ENCODE assay signal across 11 cellular contexts in the genomic region with DNA sequence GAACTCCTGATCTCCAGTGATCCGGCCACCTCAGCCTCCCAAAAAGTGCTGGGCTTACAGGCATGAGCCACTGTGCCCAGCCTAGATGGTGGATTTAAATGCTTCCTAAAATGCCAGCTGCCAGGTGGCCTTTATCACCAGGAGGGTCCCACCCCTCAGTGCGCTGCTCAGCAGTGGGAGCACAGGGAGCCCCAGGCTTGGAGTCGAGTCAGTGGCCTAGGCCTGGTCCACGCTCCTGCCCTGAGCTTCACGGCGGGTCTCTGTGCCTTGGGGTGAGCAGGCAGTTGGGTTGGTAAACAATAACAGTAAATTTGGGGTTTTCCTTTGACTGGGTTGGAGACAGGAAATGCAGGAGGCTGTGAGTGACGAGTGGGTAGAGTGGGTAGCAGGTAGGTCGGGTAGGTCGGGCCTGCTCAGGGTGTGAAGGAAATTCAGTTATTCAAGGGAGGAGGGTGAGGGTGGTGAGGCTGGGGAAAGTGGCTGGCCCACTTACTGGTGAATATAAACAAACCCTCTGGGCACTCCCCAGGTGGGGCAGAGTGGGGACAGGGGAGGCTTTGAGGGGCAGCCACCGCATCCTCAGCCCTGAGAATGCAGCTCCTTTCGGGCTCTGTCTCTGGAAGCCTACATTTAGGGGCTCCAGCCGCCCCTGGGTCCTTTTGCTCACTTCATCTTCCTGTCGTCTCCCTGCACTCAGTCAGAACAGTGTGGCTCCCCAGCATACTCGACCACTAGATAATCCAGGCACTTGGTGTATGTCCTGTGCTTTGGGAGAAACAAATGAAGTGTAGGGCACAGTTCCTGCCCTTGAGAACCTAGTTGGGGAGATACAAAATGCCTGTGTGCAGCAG. TPM values are rescaled to one million over a fixed set of nuclear protein-coding genes. Genes with fewer than 3 reads are reported as not detected.
DNase-seq lines count a peak whose midpoint lies in the region; TF ChIP-seq lines count a peak whose summit lies in the region.
"Had no signal": no experiment of that assay in that cellular context is flagged by ENCODE, and none has a peak within 500 bp of the region (broad histone marks: within the 10 kb centered on the region; RNA-seq: fewer than 3 reads in every experiment).

No MANE protein-coding gene starts in this region.

- peak; percentile 59 for DNase-seq in activated CD4-positive, alpha-beta T cell treated with anti-CD3 and anti-CD28 coated beads, Interleukin-2, amount 50 U/mL, for 1 hour
- peak; percentile 36 to 47 for DNase-seq in stimulated activated CD8-positive, alpha-beta memory T cell treated with anti-CD3 and anti-CD28 coated beads, Interleukin-15, amount 100 ng/mL, for 4 hours (ENCODE audit: low read depth in 2 of 2)
- DNase-seq in SK-N-DZ (ENCODE audit: low spot score) (no peak), NCI-H1930 (lab: John Stamatoyannopoulos, UW) (no peak), NCI-H2107 (lab: John Stamatoyannopoulos, UW) (no peak)
- DNase-seq: NCI-H187, SHP77 had no signal

- H3K27me3 Mint-ChIP-seq in dendritic cell treated with granulocyte-macrophage colony-stimulating factor and Interleukin-4, amounts not matched to agents 40 ng/mL and 50 ng/mL, for 4 days, result no peaks in the 10 kb centered on the region

- H4K20me1 ChIP-seq in KMS-11 (ENCODE audit: insufficient read depth), result no peaks in the 10 kb centered on the region

- no peak overlapping the region for H3K4me3 Mint-ChIP-seq in dendritic cell treated with granulocyte-macrophage colony-stimulating factor and Interleukin-4, amounts not matched to agents 40 ng/mL and 50 ng/mL, for 4 days

- H3K79me2 ChIP-seq in KMS-11 (ENCODE audit: insufficient read depth, low read depth), result no peaks in the 10 kb centered on the region

- H3K4me1 ChIP-seq in KMS-11 (ENCODE audit: low read depth, poor library complexity, severe bottlenecking), result peaks cover 80% of the 10 kb centered on the region
- H3K4me1 ChIP-seq: prostate gland had no signal

- H3K27ac ChIP-seq in KMS-11, result peak overlapping the region; percentile 76
- H3K27ac ChIP-seq: prostate gland had no signal

- intact Hi-C loops in dendritic cell treated with granulocyte-macrophage colony-stimulating factor and Interleukin-4, amounts not matched to agents 40 ng/mL and 50 ng/mL, for 4 days (cut with micrococcal nuclease), result loop anchor here (5.0 kb wide), 1 partner anchor 35 kb away; the partner anchor contains the start of genes IL10 and IL19

- peak overlapping the region; percentile 60 for H3K4me3 ChIP-seq in KMS-11 (IDR thresholded peaks at IDR 0.05; ENCODE audit: insufficient read depth, low read depth, low read length)
- H3K4me3 ChIP-seq: esophagus muscularis mucosa, prostate gland had no signal

- H3K27me3 ChIP-seq in KMS-11 (ENCODE audit: insufficient read depth, low read depth), result no peaks in the 10 kb centered on the region
- H3K27me3 ChIP-seq: esophagus muscularis mucosa had no signal

- TF ChIP-seq CTCF in KMS-11 (conservative IDR thresholded peaks at IDR 0.05; ENCODE audit: low read depth, low read length), result no peak

- peaks cover 29% of the 10 kb centered on the region for H3K36me3 Mint-ChIP-seq in dendritic cell treated with granulocyte-macrophage colony-stimulating factor and Interleukin-4, amounts not matched to agents 40 ng/mL and 50 ng/mL, for 4 days (ENCODE audit: low read depth)

- H3K4me1 Mint-ChIP-seq in dendritic cell treated with granulocyte-macrophage colony-stimulating factor and Interleukin-4, amounts not matched to agents 40 ng/mL and 50 ng/mL, for 4 days (ENCODE audit: low read depth), result peaks cover 77% of the 10 kb centered on the region

- peak overlapping the region; percentile 73 for H3K27ac Mint-ChIP-seq in dendritic cell treated with granulocyte-macrophage colony-stimulating factor and Interleukin-4, amounts not matched to agents 40 ng/mL and 50 ng/mL, for 4 days

- H3K9ac ChIP-seq in KMS-11, result peak overlapping the region; percentile 40

- H3K9me3 Mint-ChIP-seq in dendritic cell treated with granulocyte-macrophage colony-stimulating factor and Interleukin-4, amounts not matched to agents 40 ng/mL and 50 ng/mL, for 4 days, result no peaks in the 10 kb centered on the region

- H2AFZ ChIP-seq in KMS-11 (ENCODE audit: low read depth), result peak overlapping the region; percentile 45; the same call in 1 of the 2 replicates

- H3K4me2 ChIP-seq in KMS-11, result peak overlapping the region; percentile 74

- no peaks in the 10 kb centered on the region for H3K36me3 ChIP-seq in KMS-11 (ENCODE audit: insufficient read depth)

RNA-seq across cellular contexts. Expression of gene IL19, which starts 33.5 kb away (rescaled TPM):
- not detected in 2 replicates for polyA plus RNA-seq in SK-N-DZ (2014; cell fraction: cytosol; rRNA removed)
- polyA plus RNA-seq in SK-N-DZ (2014; cell fraction: nucleus; rRNA removed), result not detected in 2 replicates

RNA-seq across cellular contexts. Expression of gene IL10, which starts 35.2 kb away (rescaled TPM):
- not detected in 2 replicates for polyA plus RNA-seq in SK-N-DZ (2014; cell fraction: cytosol; rRNA removed)
- polyA plus RNA-seq in SK-N-DZ (2014; cell fraction: nucleus; rRNA removed), result not detected in 2 replicates

RNA-seq across cellular contexts. Expression of gene MAPKAPK2, which starts 52.4 kb away (rescaled TPM):
- polyA plus RNA-seq in SK-N-DZ (2014; cell fraction: cytosol; rRNA removed), result 6.2 and 9.1 TPM in 2 replicates
- 10.9 and 15.0 TPM in 2 replicates for polyA plus RNA-seq in SK-N-DZ (2014; cell fraction: nucleus; rRNA removed)

Comparison
In these comparisons a context has a peak if more than half of its experiments do, and no peak if none do; other contexts are left out.
1. DNase-seq: peak in activated CD4-positive, alpha-beta T cell treated with anti-CD3 and anti-CD28 coated beads, Interleukin-2, amount 50 U/mL, for 1 hour (single experiment) and stimulated activated CD8-positive, alpha-beta memory T cell treated with anti-CD3 and anti-CD28 coated beads, Interleukin-15, amount 100 ng/mL, for 4 hours (2 of 2); none in SK-N-DZ (single experiment), NCI-H1930 (0 of 2) and NCI-H2107 (single experiment).